27 cellular contexts compared by ENCODE assay signal in the genomic region with DNA sequence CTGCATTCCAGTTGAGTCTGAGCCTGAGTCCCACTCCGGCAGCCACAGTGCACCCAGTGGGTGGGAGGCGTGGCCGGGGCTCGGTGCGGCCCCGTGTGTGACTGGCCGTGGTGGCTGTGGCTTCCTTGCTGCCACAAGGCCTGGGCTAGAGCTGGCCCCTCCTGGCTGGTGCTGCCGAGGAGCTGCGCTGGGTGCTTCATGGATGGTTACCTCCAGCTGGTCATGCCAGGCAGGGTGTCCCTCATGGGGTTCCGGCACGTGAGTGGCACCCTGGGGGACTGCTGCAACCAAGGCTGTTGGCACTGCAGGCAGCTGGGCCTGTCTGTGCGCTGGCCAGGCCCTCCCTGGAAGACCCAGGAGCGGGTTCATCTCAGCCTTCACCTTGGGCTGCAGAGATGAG.
"Had no signal": no experiment of that assay in that cellular context is flagged by ENCODE, and none has a peak within 500 bp of the region (broad histone marks: within the 10 kb centered on the region; RNA-seq: fewer than 3 reads in every experiment).

No MANE protein-coding gene starts in this region.

- ATAC-seq: activated CD8-positive, alpha-beta T cell treated with anti-CD3 and anti-CD28 coated beads, Interleukin-2, amount 10 ng/mL, durations not matched to agents 7 days and 5 days; PC-3 had no signal

- H3K4me1 ChIP-seq: ascending aorta, Peyer's patch, SJSA1 had no signal

- H3K9me3 ChIP-seq: ascending aorta, breast epithelium, Peyer's patch, SJSA1, SK-N-SH had no signal

- H3K27ac ChIP-seq: ascending aorta, breast epithelium, coronary artery, KMS-11, Peyer's patch, SJSA1 had no signal

- H3K36me3 ChIP-seq: ascending aorta, breast epithelium, Peyer's patch, SJSA1 had no signal

- DNase-seq: activated CD4-positive, alpha-beta T cell treated with anti-CD3 and anti-CD28 coated beads, Interleukin-2, amount 10 ng/mL, durations not matched to agents 24 days and 14 days; activated CD4-positive, alpha-beta T cell treated with anti-CD3 and anti-CD28 coated beads, Interleukin-2, amount 50 U/mL, for 48 hours; activated CD8-positive, alpha-beta T cell treated with anti-CD3 and anti-CD28 coated beads, Interleukin-2, amount 10 ng/mL, durations not matched to agents 7 days and 5 days; activated gamma-delta T cell; activated naive CD4-positive, alpha-beta T cell treated with Interleukin-2 at 50 U/mL for 16 hours; activated naive CD8-positive, alpha-beta T cell treated with anti-CD3 and anti-CD28 coated beads, Interleukin-2, amount 10 ng/mL, durations not matched to agents 7 days and 5 days; activated T-cell treated with anti-CD3 and anti-CD28 coated beads, Interleukin-2, amount 50 U/mL, for 24 hours; amygdala; MM.1S; MV-4-11; NCI-H1105 treated with DMSO at 0.1 percent for 48 hours; NCI-H146; NCI-H187; NCI-H2029 treated with DMSO at 0.1 percent for 48 hours; NCI-H446; NCI-H510A treated with DMSO at 0.1 percent for 48 hours; PC-3; Peyer's patch; RPMI8226; SHP77 treated with DMSO at 0.1 percent for 48 hours; SK-N-SH had no signal

- H3K4me3 ChIP-seq: ascending aorta, breast epithelium, coronary artery, Peyer's patch, SJSA1 had no signal

- FAIRE-seq: TTC549 had no signal

- H3K4me2 ChIP-seq: KMS-11, SK-N-SH had no signal

- H3K27me3 ChIP-seq: ascending aorta, Peyer's patch had no signal

- H3K9ac ChIP-seq: KMS-11, SK-N-SH had no signal
